In genomic region chr6:76852776-76853175, GRCh38 we compare ENCODE assay signal across 1 cellular context.
TF ChIP-seq lines count a peak whose summit lies in the region.

No MANE protein-coding gene starts in this region.

TF ChIP-seq in H1, 55 proteins besides CTCF, POLR2A, EP300 and RAD21:
- TF ChIP-seq KDM1A (IDR thresholded peaks at IDR 0.05; ENCODE audit: borderline replicate concordance, low read length) (no peak), MAFK (IDR thresholded peaks at IDR 0.05; ENCODE audit: low read depth, low read length) (0 out of 2 replicates have a peak, but pooled peaks have one; percentile 26), JUND (IDR thresholded peaks at IDR 0.05; ENCODE audit: low read length) (peak; percentile 62; the same call in 1 of the 2 replicates), BACH1 (IDR thresholded peaks at IDR 0.05; ENCODE audit: low read length) (no peak)
- TF ChIP-seq, protein P1, sequence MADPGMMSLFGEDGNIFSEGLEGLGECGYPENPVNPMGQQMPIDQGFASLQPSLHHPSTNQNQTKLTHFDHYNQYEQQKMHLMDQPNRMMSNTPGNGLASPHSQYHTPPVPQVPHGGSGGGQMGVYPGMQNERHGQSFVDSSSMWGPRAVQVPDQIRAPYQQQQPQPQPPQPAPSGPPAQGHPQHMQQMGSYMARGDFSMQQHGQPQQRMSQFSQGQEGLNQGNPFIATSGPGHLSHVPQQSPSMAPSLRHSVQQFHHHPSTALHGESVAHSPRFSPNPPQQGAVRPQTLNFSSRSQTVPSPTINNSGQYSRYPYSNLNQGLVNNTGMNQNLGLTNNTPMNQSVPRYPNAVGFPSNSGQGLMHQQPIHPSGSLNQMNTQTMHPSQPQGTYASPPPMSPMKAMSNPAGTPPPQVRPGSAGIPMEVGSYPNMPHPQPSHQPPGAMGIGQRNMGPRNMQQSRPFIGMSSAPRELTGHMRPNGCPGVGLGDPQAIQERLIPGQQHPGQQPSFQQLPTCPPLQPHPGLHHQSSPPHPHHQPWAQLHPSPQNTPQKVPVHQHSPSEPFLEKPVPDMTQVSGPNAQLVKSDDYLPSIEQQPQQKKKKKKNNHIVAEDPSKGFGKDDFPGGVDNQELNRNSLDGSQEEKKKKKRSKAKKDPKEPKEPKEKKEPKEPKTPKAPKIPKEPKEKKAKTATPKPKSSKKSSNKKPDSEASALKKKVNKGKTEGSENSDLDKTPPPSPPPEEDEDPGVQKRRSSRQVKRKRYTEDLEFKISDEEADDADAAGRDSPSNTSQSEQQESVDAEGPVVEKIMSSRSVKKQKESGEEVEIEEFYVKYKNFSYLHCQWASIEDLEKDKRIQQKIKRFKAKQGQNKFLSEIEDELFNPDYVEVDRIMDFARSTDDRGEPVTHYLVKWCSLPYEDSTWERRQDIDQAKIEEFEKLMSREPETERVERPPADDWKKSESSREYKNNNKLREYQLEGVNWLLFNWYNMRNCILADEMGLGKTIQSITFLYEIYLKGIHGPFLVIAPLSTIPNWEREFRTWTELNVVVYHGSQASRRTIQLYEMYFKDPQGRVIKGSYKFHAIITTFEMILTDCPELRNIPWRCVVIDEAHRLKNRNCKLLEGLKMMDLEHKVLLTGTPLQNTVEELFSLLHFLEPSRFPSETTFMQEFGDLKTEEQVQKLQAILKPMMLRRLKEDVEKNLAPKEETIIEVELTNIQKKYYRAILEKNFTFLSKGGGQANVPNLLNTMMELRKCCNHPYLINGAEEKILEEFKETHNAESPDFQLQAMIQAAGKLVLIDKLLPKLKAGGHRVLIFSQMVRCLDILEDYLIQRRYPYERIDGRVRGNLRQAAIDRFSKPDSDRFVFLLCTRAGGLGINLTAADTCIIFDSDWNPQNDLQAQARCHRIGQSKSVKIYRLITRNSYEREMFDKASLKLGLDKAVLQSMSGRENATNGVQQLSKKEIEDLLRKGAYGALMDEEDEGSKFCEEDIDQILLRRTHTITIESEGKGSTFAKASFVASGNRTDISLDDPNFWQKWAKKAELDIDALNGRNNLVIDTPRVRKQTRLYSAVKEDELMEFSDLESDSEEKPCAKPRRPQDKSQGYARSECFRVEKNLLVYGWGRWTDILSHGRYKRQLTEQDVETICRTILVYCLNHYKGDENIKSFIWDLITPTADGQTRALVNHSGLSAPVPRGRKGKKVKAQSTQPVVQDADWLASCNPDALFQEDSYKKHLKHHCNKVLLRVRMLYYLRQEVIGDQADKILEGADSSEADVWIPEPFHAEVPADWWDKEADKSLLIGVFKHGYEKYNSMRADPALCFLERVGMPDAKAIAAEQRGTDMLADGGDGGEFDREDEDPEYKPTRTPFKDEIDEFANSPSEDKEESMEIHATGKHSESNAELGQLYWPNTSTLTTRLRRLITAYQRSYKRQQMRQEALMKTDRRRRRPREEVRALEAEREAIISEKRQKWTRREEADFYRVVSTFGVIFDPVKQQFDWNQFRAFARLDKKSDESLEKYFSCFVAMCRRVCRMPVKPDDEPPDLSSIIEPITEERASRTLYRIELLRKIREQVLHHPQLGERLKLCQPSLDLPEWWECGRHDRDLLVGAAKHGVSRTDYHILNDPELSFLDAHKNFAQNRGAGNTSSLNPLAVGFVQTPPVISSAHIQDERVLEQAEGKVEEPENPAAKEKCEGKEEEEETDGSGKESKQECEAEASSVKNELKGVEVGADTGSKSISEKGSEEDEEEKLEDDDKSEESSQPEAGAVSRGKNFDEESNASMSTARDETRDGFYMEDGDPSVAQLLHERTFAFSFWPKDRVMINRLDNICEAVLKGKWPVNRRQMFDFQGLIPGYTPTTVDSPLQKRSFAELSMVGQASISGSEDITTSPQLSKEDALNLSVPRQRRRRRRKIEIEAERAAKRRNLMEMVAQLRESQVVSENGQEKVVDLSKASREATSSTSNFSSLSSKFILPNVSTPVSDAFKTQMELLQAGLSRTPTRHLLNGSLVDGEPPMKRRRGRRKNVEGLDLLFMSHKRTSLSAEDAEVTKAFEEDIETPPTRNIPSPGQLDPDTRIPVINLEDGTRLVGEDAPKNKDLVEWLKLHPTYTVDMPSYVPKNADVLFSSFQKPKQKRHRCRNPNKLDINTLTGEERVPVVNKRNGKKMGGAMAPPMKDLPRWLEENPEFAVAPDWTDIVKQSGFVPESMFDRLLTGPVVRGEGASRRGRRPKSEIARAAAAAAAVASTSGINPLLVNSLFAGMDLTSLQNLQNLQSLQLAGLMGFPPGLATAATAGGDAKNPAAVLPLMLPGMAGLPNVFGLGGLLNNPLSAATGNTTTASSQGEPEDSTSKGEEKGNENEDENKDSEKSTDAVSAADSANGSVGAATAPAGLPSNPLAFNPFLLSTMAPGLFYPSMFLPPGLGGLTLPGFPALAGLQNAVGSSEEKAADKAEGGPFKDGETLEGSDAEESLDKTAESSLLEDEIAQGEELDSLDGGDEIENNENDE (IDR thresholded peaks at IDR 0.05; ENCODE audit: insufficient replicate concordance, low read length) = no peak
TF ChIP-seq in H1: peak in this region for 2.
